7 cellular contexts compared by ENCODE assay signal in genomic region chr9:83281306-83282255, GRCh38.
A peak's percentile ranks its signal among the peaks of the same experiment; 100 is the strongest.
DNase-seq lines count a peak whose midpoint lies in the region; ATAC-seq and TF ChIP-seq lines count a peak whose summit lies in the region.

No MANE protein-coding gene starts in this region.

- peak; percentile 60 for ATAC-seq in HG03159 (IDR thresholded peaks at IDR 0.05; ENCODE audit: unreplicated experiment)

- DNase-seq in SW480 (ENCODE audit: low spot score) (peak; percentile 34), left ventricle myocardium inferior (no peak), tibial artery (no peak), mesenteric fat pad (ENCODE audit: low spot score) (no peak), posterior vena cava (ENCODE audit: low spot score) (no peak), uterus (no peak)

- H3K9me3 ChIP-seq in left ventricle myocardium inferior (replicated peaks) (no peaks in the 10 kb centered on the region), tibial artery (no peaks in the 10 kb centered on the region), uterus (no peaks in the 10 kb centered on the region)

- H3K27ac ChIP-seq in left ventricle myocardium inferior (replicated peaks) (peak overlapping the region; percentile 64), tibial artery (peak overlapping the region; percentile 52 to 60), uterus (no peak overlapping the region)

- peak overlapping the region; percentile 3 for H3K4me3 ChIP-seq in left ventricle myocardium inferior
- no peak overlapping the region for H3K4me3 ChIP-seq in tibial artery
- H3K4me3 ChIP-seq in uterus: no peak overlapping the region

- H3K36me3 ChIP-seq in left ventricle myocardium inferior (peaks cover 7% of the 10 kb centered on the region), tibial artery (no peaks in the 10 kb centered on the region), uterus (no peaks in the 10 kb centered on the region)

- no peaks in the 10 kb centered on the region for H3K27me3 ChIP-seq in left ventricle myocardium inferior (ENCODE audit: low read depth)
- H3K27me3 ChIP-seq in tibial artery: no peaks in the 10 kb centered on the region
- H3K27me3 ChIP-seq in uterus: no peaks in the 10 kb centered on the region

- TF ChIP-seq POLR2A in uterus (IDR thresholded peaks at IDR 0.05): no peak

- intact Hi-C loops in left ventricle myocardium inferior (cut with micrococcal nuclease): no loop called here
- intact Hi-C loops in tibial artery (cut with DNase I; ENCODE audit: low total_unique reads): no loop called here
- intact Hi-C loops in posterior vena cava (cut with DNase I): no loop called here
- intact Hi-C loops in uterus (cut with DNase I; ENCODE audit: low total_unique reads): no loop called here

- TF ChIP-seq CTCF in left ventricle myocardium inferior (IDR thresholded peaks at IDR 0.05; ENCODE audit: borderline replicate concordance): no peak
- TF ChIP-seq CTCF in tibial artery (IDR thresholded peaks at IDR 0.05): no peak
- TF ChIP-seq CTCF in uterus (IDR thresholded peaks at IDR 0.05): no peak

- H3K4me1 ChIP-seq in left ventricle myocardium inferior (peaks cover 28% of the 10 kb centered on the region), tibial artery (peaks cover 0 to 24% (median 10%) of the 10 kb centered on the region in 4 donors), uterus (no peaks in the 10 kb centered on the region)

Comparison
In these comparisons a context has a peak if more than half of its experiments do, and no peak if none do; other contexts are left out.
1. H3K27ac ChIP-seq: peak in left ventricle myocardium inferior (single experiment) and tibial artery (2 of 2); none in uterus (0 of 2).